In the genomic region with DNA sequence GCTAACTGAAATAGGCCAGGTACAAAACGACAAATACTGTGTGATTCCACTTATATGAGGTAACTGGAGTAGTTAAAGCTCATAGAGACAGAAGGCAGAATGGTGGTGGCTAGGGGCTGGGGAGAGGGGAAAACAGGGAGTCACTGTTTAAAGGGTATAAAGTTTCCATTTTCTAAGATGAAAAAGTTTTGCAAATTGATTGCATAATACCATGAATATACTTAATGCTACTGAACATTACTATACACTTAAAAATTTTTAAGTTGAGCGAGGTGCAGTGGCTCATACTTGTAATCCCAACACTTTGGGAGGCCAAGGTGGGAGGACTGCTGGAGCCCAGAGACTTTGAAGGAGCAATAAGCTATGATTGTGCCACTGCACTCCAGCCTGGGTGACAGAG, we compare ENCODE assay signal across 1 cellular context.
A peak's percentile ranks its signal among the peaks of the same experiment; 100 is the strongest.
TF ChIP-seq lines count a peak whose summit lies in the region.

No MANE protein-coding gene starts in this region.

TF ChIP-seq in HepG2, 621 proteins besides CTCF, POLR2A, EP300 and RAD21:
- TF ChIP-seq SUZ12 (IDR thresholded peaks at IDR 0.05; ENCODE audit: low read depth, low read length) (no peak), CEBPB (IDR thresholded peaks at IDR 0.05; ENCODE audit: borderline replicate concordance, low read depth, low read length) (0 out of 2 replicates have a peak, but pooled peaks have one; percentile 10)
